2 cellular contexts compared by ENCODE assay signal in genomic region chr1:18939398-18940302, GRCh38.
TF ChIP-seq lines count a peak whose summit lies in the region.

No MANE protein-coding gene starts in this region.

TF ChIP-seq in SK-N-SH, 30 proteins besides CTCF, POLR2A, EP300 and RAD21 (continued from another document):
- no peak for TF ChIP-seq REST (IDR thresholded peaks at IDR 0.05; ENCODE audit: low read depth, low read length)
- TF ChIP-seq RXRA (IDR thresholded peaks at IDR 0.05; ENCODE audit: borderline replicate concordance, low read depth), result no peak
- TF ChIP-seq FOXJ3 (CRISPR knock-in tag; IDR thresholded peaks at IDR 0.05), result no peak
- no peak for TF ChIP-seq ELF1 (IDR thresholded peaks at IDR 0.05)
- no peak for TF ChIP-seq NFIC (IDR thresholded peaks at IDR 0.05; ENCODE audit: borderline replicate concordance)
- TF ChIP-seq USF1 (IDR thresholded peaks at IDR 0.05; ENCODE audit: borderline replicate concordance, low read depth), result no peak
- TF ChIP-seq USF2 (IDR thresholded peaks at IDR 0.05; ENCODE audit: borderline replicate concordance, low read depth, low read length), result no peak
- TF ChIP-seq NRF1 (IDR thresholded peaks at IDR 0.05; ENCODE audit: low read depth, low read length), result no peak
- no peak for TF ChIP-seq RCOR1 (IDR thresholded peaks at IDR 0.05; ENCODE audit: low read length)
- TF ChIP-seq RFX5 (IDR thresholded peaks at IDR 0.05; ENCODE audit: low read length), result no peak
- TF ChIP-seq MAX (IDR thresholded peaks at IDR 0.05; ENCODE audit: low read depth), result no peak
- no peak for TF ChIP-seq FOSL2 (IDR thresholded peaks at IDR 0.05; ENCODE audit: borderline replicate concordance, low read depth)
- TF ChIP-seq PBX3 (IDR thresholded peaks at IDR 0.05), result no peak
- TF ChIP-seq MEF2A (IDR thresholded peaks at IDR 0.05; ENCODE audit: borderline replicate concordance, low read depth), result no peak
- no peak for TF ChIP-seq TEAD4 (IDR thresholded peaks at IDR 0.05; ENCODE audit: borderline replicate concordance, insufficient read depth)
- no peak for TF ChIP-seq TCF12 (IDR thresholded peaks at IDR 0.05)

TF ChIP-seq in SK-N-SH treated with all-trans-retinoic acid at 6 μM for 48 hours, 23 proteins besides CTCF, POLR2A, EP300 and RAD21 (continued from another document):
- TF ChIP-seq POU6F1 (CRISPR knock-in tag; IDR thresholded peaks at IDR 0.05; ENCODE audit: borderline replicate concordance, low read depth), result no peak
TF ChIP-seq in SK-N-SH treated with all-trans-retinoic acid at 6 μM for 48 hours: peak in this region for 0.
